In the genomic region with DNA sequence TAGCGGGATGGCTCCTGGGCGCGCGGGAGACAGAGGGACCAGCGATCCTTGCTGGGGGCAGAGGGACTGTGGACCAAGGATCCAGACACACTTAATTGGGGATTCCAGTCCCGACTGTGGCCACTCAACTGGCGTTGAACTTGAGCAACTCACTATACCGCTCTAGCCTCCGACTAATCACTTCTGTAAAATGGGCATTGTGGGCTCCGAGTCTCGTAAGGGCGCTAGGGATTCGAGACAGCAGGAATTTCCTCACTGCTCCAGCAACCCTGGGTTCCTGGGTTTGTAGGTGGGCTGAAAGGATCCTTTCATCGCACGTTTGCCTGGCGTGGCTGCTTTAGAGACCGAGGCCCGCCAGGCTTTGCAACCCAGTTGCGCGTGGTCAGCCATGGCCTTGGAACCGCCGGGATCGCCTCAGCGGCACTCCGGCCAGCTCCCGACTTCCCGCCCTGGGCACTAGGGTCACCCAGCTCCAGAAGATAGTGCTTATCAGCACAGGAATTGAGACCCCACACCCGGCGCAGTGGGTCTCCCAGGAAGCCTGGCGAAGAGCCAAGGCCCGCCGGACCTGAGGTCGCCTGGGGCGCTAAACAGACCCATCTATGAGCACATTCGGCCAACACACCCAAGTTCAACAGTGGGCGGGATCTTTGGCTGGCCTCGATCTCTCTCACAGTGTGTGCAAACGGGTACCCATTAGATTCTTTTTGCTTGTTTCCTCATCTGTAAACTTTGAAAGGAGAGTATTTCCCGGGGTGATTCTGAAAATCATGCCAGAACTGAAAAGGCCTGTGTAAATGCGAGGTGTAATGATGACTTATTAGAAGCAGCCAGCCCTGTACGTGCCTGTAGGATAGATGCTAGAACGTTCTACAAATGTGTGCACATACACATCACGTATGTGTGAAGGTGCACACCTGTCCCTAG, we compare ENCODE assay signal across 10 cellular contexts. TPM values are rescaled to one million over a fixed set of nuclear protein-coding genes. Genes with fewer than 3 reads are reported as not detected.
A peak's percentile ranks its signal among the peaks of the same experiment; 100 is the strongest.
DNase-seq lines count a peak whose midpoint lies in the region; ATAC-seq and TF ChIP-seq lines count a peak whose summit lies in the region.
"Had no signal": no experiment of that assay in that cellular context is flagged by ENCODE, and none has a peak within 500 bp of the region (broad histone marks: within the 10 kb centered on the region; RNA-seq: fewer than 3 reads in every experiment).

No MANE protein-coding gene starts in this region.

- no peaks in the 10 kb centered on the region for H3F3A ChIP-seq in MM.1S (ENCODE audit: insufficient read depth, low read length)

- no peak overlapping the region for H3K4me3 ChIP-seq in CD4-positive, CD25-positive, alpha-beta regulatory T cell (ENCODE audit: low read depth, low read length)
- peak overlapping the region; percentile 69; the same call in 1 of the 2 replicates for H3K4me3 ChIP-seq in MM.1S (ENCODE audit: low read length)

- no peak for TF ChIP-seq CTCF in MM.1S (IDR thresholded peaks at IDR 0.05; ENCODE audit: low read length)
- no peak for TF ChIP-seq CTCF in neural crest cell (conservative IDR thresholded peaks at IDR 0.05)

- H3K27ac ChIP-seq in CD4-positive, CD25-positive, alpha-beta regulatory T cell (ENCODE audit: insufficient read depth, low read length, poor library complexity, severe bottlenecking) = no peak overlapping the region
- H3K27ac ChIP-seq in MM.1S (ENCODE audit: low read length) = no peak overlapping the region

- H3K4me2 ChIP-seq in MM.1S (ENCODE audit: low read depth, low read length) = peak overlapping the region; percentile 93

- H3K36me3 ChIP-seq in CD4-positive, CD25-positive, alpha-beta regulatory T cell (ENCODE audit: control insufficient read depth, insufficient read depth, low read length) = no peaks in the 10 kb centered on the region
- no peaks in the 10 kb centered on the region for H3K36me3 ChIP-seq in MM.1S (replicated peaks; ENCODE audit: insufficient read depth, low read length)
- H3K36me3 ChIP-seq: WERI-Rb-1 had no signal

- no peak overlapping the region for H3K27ac Mint-ChIP-seq in CD4-positive, CD25-positive, alpha-beta regulatory T cell
- H3K27ac Mint-ChIP-seq in effector memory CD8-positive, alpha-beta T cell = no peak overlapping the region
- H3K27ac Mint-ChIP-seq in neural crest cell (ENCODE audit: unreplicated experiment) = no peak overlapping the region

- no peaks in the 10 kb centered on the region for H4K20me1 ChIP-seq in MM.1S (ENCODE audit: insufficient read depth, low read length)

- H3K79me2 ChIP-seq in MM.1S (ENCODE audit: low read length) = no peaks in the 10 kb centered on the region

- DNase-seq in CD4-positive, CD25-positive, alpha-beta regulatory T cell = no peak
- no peak for DNase-seq in MM.1S
- DNase-seq in effector memory CD8-positive, alpha-beta T cell = no peak
- no peak for DNase-seq in neural crest cell (ENCODE audit: low read depth, low spot score)
- no peak for DNase-seq in germinal center (ENCODE audit: low spot score)
- DNase-seq in NCI-H524 treated with DMSO at 0.1 percent for 48 hours (lab: John Stamatoyannopoulos, UW) = no peak
- DNase-seq in effector CD4-positive, alpha-beta T cell = no peak
- no peak for DNase-seq in SIG-M5 (lab: John Stamatoyannopoulos, UW)

- H3K4me1 Mint-ChIP-seq in CD4-positive, CD25-positive, alpha-beta regulatory T cell = peaks cover 5 to 36% (median 14%) of the 10 kb centered on the region in 4 donors
- peaks cover 25% of the 10 kb centered on the region in 2 donors for H3K4me1 Mint-ChIP-seq in effector memory CD8-positive, alpha-beta T cell (ENCODE audit: low read depth in 2 of 2)
- peaks cover 29% of the 10 kb centered on the region for H3K4me1 Mint-ChIP-seq in neural crest cell

- H3K9me3 ChIP-seq in CD4-positive, CD25-positive, alpha-beta regulatory T cell (ENCODE audit: control insufficient read depth in 2 of 2, low read length in 2 of 2) = no peaks in the 10 kb centered on the region
- no peaks in the 10 kb centered on the region for H3K9me3 ChIP-seq in MM.1S (replicated peaks; ENCODE audit: insufficient read depth, low read length)

- H3K27me3 Mint-ChIP-seq in CD4-positive, CD25-positive, alpha-beta regulatory T cell = peaks cover 97% of the 10 kb centered on the region
- H3K27me3 Mint-ChIP-seq in effector memory CD8-positive, alpha-beta T cell = peaks cover 95 to 97% of the 10 kb centered on the region in 2 donors
- H3K27me3 Mint-ChIP-seq in neural crest cell (ENCODE audit: low read depth) = peaks cover 97% of the 10 kb centered on the region

- peaks cover 43% of the 10 kb centered on the region for H3K4me1 ChIP-seq in CD4-positive, CD25-positive, alpha-beta regulatory T cell (ENCODE audit: control insufficient read depth, insufficient read depth, low read length, poor library complexity, severe bottlenecking)
- H3K4me1 ChIP-seq in MM.1S (ENCODE audit: low read length) = no peaks in the 10 kb centered on the region

- H3K36me3 Mint-ChIP-seq in CD4-positive, CD25-positive, alpha-beta regulatory T cell = no peaks in the 10 kb centered on the region
- H3K36me3 Mint-ChIP-seq in effector memory CD8-positive, alpha-beta T cell (ENCODE audit: insufficient read depth) = no peaks in the 10 kb centered on the region
- H3K36me3 Mint-ChIP-seq in neural crest cell (ENCODE audit: low read depth) = no peaks in the 10 kb centered on the region

- H3K9ac ChIP-seq in MM.1S (ENCODE audit: low read length) = no peak overlapping the region

- peak overlapping the region; percentile 64 to 78 (median 73) for H3K4me3 Mint-ChIP-seq in CD4-positive, CD25-positive, alpha-beta regulatory T cell
- peak overlapping the region; percentile 76 to 84 for H3K4me3 Mint-ChIP-seq in effector memory CD8-positive, alpha-beta T cell
- H3K4me3 Mint-ChIP-seq in neural crest cell = peak overlapping the region; percentile 83

- H3K27me3 ChIP-seq in CD4-positive, CD25-positive, alpha-beta regulatory T cell (ENCODE audit: control insufficient read depth, insufficient read depth, low read length) = peaks cover 36% of the 10 kb centered on the region
- H3K27me3 ChIP-seq in MM.1S (replicated peaks; ENCODE audit: insufficient read depth, low read length) = peaks cover 33% of the 10 kb centered on the region

- H3K9me2 ChIP-seq in MM.1S (replicated peaks; ENCODE audit: insufficient read depth, low read length) = no peaks in the 10 kb centered on the region

- ATAC-seq in CD4-positive, CD25-positive, alpha-beta regulatory T cell (ENCODE audit: low read depth in 2 of 2) = no peak
- no peak for ATAC-seq in effector memory CD8-positive, alpha-beta T cell (replicated peaks)

- peaks cover 0 to 1% (median 0%) of the 10 kb centered on the region in 7 donors for H3K9me3 Mint-ChIP-seq in CD4-positive, CD25-positive, alpha-beta regulatory T cell
- no peaks in the 10 kb centered on the region for H3K9me3 Mint-ChIP-seq in effector memory CD8-positive, alpha-beta T cell
- no peaks in the 10 kb centered on the region for H3K9me3 Mint-ChIP-seq in neural crest cell

- H2AFZ ChIP-seq in MM.1S (ENCODE audit: low read length) = peak overlapping the region; percentile 84; the same call in 1 of the 2 replicates

RNA-seq across cellular contexts. Expression of a gene that starts 9.9 kb away (rescaled TPM):
- total RNA-seq in CD4-positive, CD25-positive, alpha-beta regulatory T cell = not detected
- polyA plus RNA-seq in CD4-positive, CD25-positive, alpha-beta regulatory T cell = not detected
- total RNA-seq in neural crest cell = 0.09 TPM in 2 replicates

RNA-seq across cellular contexts. Expression of a gene that starts 10.0 kb away (rescaled TPM):
- not detected for total RNA-seq in CD4-positive, CD25-positive, alpha-beta regulatory T cell
- polyA plus RNA-seq in CD4-positive, CD25-positive, alpha-beta regulatory T cell = not detected
- total RNA-seq in neural crest cell = not detected in 2 replicates
- total RNA-seq: left lobe of liver had no signal
